ENCODE assay signal across 29 cellular contexts in genomic region chr3:21989643-21990042, GRCh38.
"Had no signal": no experiment of that assay in that cellular context is flagged by ENCODE, and none has a peak within 500 bp of the region (broad histone marks: within the 10 kb centered on the region; RNA-seq: fewer than 3 reads in every experiment).

No MANE protein-coding gene starts in this region.

- ATAC-seq: activated CD4-positive, CD25-positive, alpha-beta regulatory T cell treated with anti-CD3 and anti-CD28 coated beads, Interleukin-2, amount 50 U/mL, for 24 hours; activated CD8-positive, alpha-beta T cell treated with anti-CD3 and anti-CD28 coated beads for 36 hours; activated T-cell treated with anti-CD3 and anti-CD28 coated beads, Interleukin-2, amount 50 U/mL, for 4 hours; activated T-helper 17 cell treated with anti-CD3 and anti-CD28 coated beads, Interleukin-2, amount 50 U/mL, for 72 hours; effector memory CD8-positive, alpha-beta T cell; foreskin keratinocyte; gastrocnemius medialis; heart left ventricle had no signal

- H3K27me3 ChIP-seq: brain microvascular endothelial cell, esophagus muscularis mucosa, foreskin keratinocyte, gastrocnemius medialis, heart left ventricle had no signal

- H3K4me1 ChIP-seq: esophagus muscularis mucosa, foreskin keratinocyte, gastrocnemius medialis, heart left ventricle had no signal

- H3K27ac ChIP-seq: brain microvascular endothelial cell, esophagus muscularis mucosa, foreskin keratinocyte, gastrocnemius medialis, heart left ventricle, WERI-Rb-1 had no signal

- H3K4me3 ChIP-seq: esophagus muscularis mucosa, gastrocnemius medialis, heart left ventricle had no signal

- DNase-seq: activated B cell treated with CpG ODN at 0.5 μM for 24 hours; activated CD4-positive, alpha-beta T cell treated with anti-CD3 and anti-CD28 coated beads for 48 hours; activated CD4-positive, alpha-beta T cell treated with anti-CD3 and anti-CD28 coated beads, Interleukin-2, amount 50 U/mL, for 1 hour; activated CD4-positive, alpha-beta T cell treated with anti-CD3 and anti-CD28 coated beads, Interleukin-2, amount 50 U/mL, for 48 hours; activated CD8-positive, alpha-beta memory T cell treated with anti-CD3 and anti-CD28 coated beads for 24 hours; activated CD8-positive, alpha-beta T cell treated with anti-CD3 and anti-CD28 coated beads for 36 hours; activated effector memory CD4-positive, alpha-beta T cell treated with Interleukin-2 at 50 U/mL for 16 hours; activated gamma-delta T cell treated with Interleukin-2 at 50 U/mL for 16 hours; activated naive CD4-positive, alpha-beta T cell treated with anti-CD3 and anti-CD28 coated beads, Interleukin-2, amount 50 U/mL, for 16 hours; activated naive CD4-positive, alpha-beta T cell treated with Interleukin-2 at 50 U/mL for 16 hours; activated T-cell treated with anti-CD3 and anti-CD28 coated beads, Interleukin-2, amount 50 U/mL, for 4 hours; amniotic stem cell; anterior cingulate cortex; brain microvascular endothelial cell; caudate nucleus; cortex of kidney; dermis blood vessel endothelial cell; effector CD4-positive, alpha-beta T cell; effector memory CD8-positive, alpha-beta T cell; erythroblast; foreskin keratinocyte; gastrocnemius medialis; glutamatergic neuron; heart left ventricle; T-helper 2 cell; WERI-Rb-1 had no signal

- H3K36me3 ChIP-seq: brain microvascular endothelial cell, esophagus muscularis mucosa, gastrocnemius medialis, heart left ventricle, WERI-Rb-1 had no signal

- H3K9me3 ChIP-seq: esophagus muscularis mucosa, gastrocnemius medialis, heart left ventricle had no signal
